In the genomic region with DNA sequence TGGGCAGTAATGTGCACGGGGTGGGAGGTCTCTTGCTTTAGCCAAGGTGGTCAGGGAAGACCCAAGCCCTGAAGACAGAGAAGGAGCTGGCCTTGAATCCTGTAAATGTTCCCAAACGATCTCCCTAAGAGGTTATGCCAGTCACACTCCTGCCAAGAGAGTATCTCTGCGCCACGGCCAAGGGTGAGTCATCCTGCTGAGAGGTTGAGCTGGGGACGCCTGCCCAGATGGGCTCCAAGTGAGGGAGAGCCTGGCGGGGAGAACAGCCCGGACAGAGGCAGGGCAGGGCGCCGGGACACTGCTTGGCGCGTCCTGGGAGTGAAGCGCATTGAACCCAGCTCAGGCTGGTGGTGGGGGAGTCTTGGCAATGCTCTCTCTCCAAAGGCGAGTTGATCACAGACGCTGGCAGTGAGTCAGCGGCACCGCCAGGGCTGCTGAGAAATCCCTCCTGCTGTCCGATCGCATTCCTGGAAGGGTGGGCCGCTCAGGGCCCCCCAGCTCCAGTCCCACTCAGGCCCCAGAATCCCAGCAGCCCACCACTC, we compare ENCODE assay signal across 8 cellular contexts. TPM values are rescaled to one million over a fixed set of nuclear protein-coding genes. Genes with fewer than 3 reads are reported as not detected.
DNase-seq lines count a peak whose midpoint lies in the region; ATAC-seq and TF ChIP-seq lines count a peak whose summit lies in the region.
"Had no signal": no experiment of that assay in that cellular context is flagged by ENCODE, and none has a peak within 500 bp of the region (broad histone marks: within the 10 kb centered on the region; RNA-seq: fewer than 3 reads in every experiment).

No MANE protein-coding gene starts in this region.

- RAD21 ChIA-PET in HCT116 (lab: Charles Lee; ENCODE audit: low non-redundant PET in 1 of 2, low total read pairs in 2 of 2, uncharacterized antibody in 2 of 2, unreplicated experiment in 2 of 2) = interaction anchor here (0.6 to 1.0 kb wide), 4 partner anchors 16 to 150 kb away, joined by 3 to 4 read pairs (median 4); no protein-coding TSS in a partner anchor

- DNase-seq in HCT116 (ENCODE audit: low read depth, low spot score) = peak; percentile 83
- peak; percentile 44 for DNase-seq in omental fat pad (ENCODE audit: low spot score)
- DNase-seq in stimulated activated naive CD4-positive, alpha-beta T cell treated with Interleukin-2 at 50 U/mL for 16 hours (lab: John Stamatoyannopoulos, UW) = no peak

- TF ChIP-seq CTCF in HCT116 (IDR thresholded peaks at IDR 0.05 in 2 of 3, conservative IDR thresholded peaks at IDR 0.05 in 1 of 3; ENCODE audit: borderline replicate concordance in 1 of 3, insufficient read depth in 1 of 3, low read depth in 2 of 3, low read length in 2 of 3) (no peak), gastroesophageal sphincter (IDR thresholded peaks at IDR 0.05) (no peak), omental fat pad (IDR thresholded peaks at IDR 0.05) (no peak)

- TF ChIP-seq POLR2A in HCT116 (IDR thresholded peaks at IDR 0.05; ENCODE audit: borderline replicate concordance, extremely low read depth, insufficient read depth, insufficient read length) (no peak), gastroesophageal sphincter (IDR thresholded peaks at IDR 0.05) (no peak)

- peak overlapping the region; percentile 40 to 51 for H3K4me3 ChIP-seq in HCT116 (replicated peaks in 1 of 2; ENCODE audit: low read depth in 1 of 2, low read length in 2 of 2)
- no peak overlapping the region for H3K4me3 ChIP-seq in gastroesophageal sphincter

- H3K9me2 ChIP-seq in HCT116 (ENCODE audit: insufficient read depth) = no peaks in the 10 kb centered on the region

- H3K79me2 ChIP-seq in HCT116 (ENCODE audit: insufficient read depth, low read length) = no peaks in the 10 kb centered on the region

- intact Hi-C loops in HCT116 (cut with micrococcal nuclease) = loop anchor here (2.0 kb wide), 1 partner anchor 26 kb away; no protein-coding TSS in a partner anchor

- H3K27me3 ChIP-seq in HCT116 (ENCODE audit: insufficient read depth, low read length) (no peaks in the 10 kb centered on the region), gastroesophageal sphincter (no peaks in the 10 kb centered on the region)

- no peak for TF ChIP-seq EP300 in gastroesophageal sphincter (IDR thresholded peaks at IDR 0.05)

- peak overlapping the region; percentile 96 for H3K27ac ChIP-seq in HCT116 (ENCODE audit: low read depth, low read length)
- H3K27ac ChIP-seq in gastroesophageal sphincter = peak overlapping the region in 3 of 4 donors; percentile 76 to 84 (median 78)

- H3K4me1 ChIP-seq in HCT116 (ENCODE audit: control insufficient read depth in 1 of 2, insufficient read depth in 2 of 2, low read length in 2 of 2) (peaks cover 55 to 92% of the 10 kb centered on the region in 2 experiments), gastroesophageal sphincter (peaks cover 0 to 18% (median 10%) of the 10 kb centered on the region in 3 donors)

- H2AFZ ChIP-seq in HCT116 (ENCODE audit: low read depth, low read length, poor library complexity, severe bottlenecking) = peak overlapping the region; percentile 19

- BruUV-seq in HCT116 (replicated peaks; lab: Mats Ljungman, UMichigan) = no TSS peak

- POLR2A ChIA-PET in HCT116 (lab: Charles Lee) = interaction anchor here (0.7 to 2.1 kb wide), 5 partner anchors 10 to 54 kb away, joined by 3 to 14 read pairs (median 7); no protein-coding TSS in a partner anchor

- H4K20me1 ChIP-seq in HCT116 (ENCODE audit: insufficient read depth) = no peaks in the 10 kb centered on the region

- peak overlapping the region; percentile 78 for H3K4me2 ChIP-seq in HCT116 (ENCODE audit: low read length)

- H3K36me3 ChIP-seq in HCT116 (ENCODE audit: control insufficient read depth in 1 of 2, insufficient read depth in 2 of 2, low read length in 2 of 2) (no peaks in the 10 kb centered on the region), gastroesophageal sphincter (no peaks in the 10 kb centered on the region)

- TF ChIP-seq RAD21 in HCT116 (IDR thresholded peaks at IDR 0.05; ENCODE audit: low read depth) = no peak

- CTCF ChIA-PET in HCT116 (lab: Charles Lee) = interaction anchor here (0.7 to 1.7 kb wide), 4 partner anchors 16 to 254 kb away, joined by 3 to 7 read pairs (median 3); no protein-coding TSS in a partner anchor

- WGBS in gastroesophageal sphincter (ENCODE audit: low coverage in 1 of 2), 2 donors = 0 to 5% methylated on average over 3 to 4 of the region's 19 CpGs

- H3K9me3 ChIP-seq in HCT116 (ENCODE audit: control insufficient read depth in 1 of 2, insufficient read depth in 1 of 2, low read depth in 1 of 2, low read length in 2 of 2) (no peaks in the 10 kb centered on the region), gastroesophageal sphincter (no peaks in the 10 kb centered on the region)

- H3K9ac ChIP-seq in HCT116 (ENCODE audit: low read length) = peak overlapping the region; percentile 68

- ATAC-seq in HCT116 (peak; percentile 89), SK-N-SH treated with all-trans-retinoic acid at 6 μM for 48 hours (peak; percentile 99), gastroesophageal sphincter (peak; percentile 99), omental fat pad (ENCODE audit: low FRiP score) (peak; percentile 98), HG03442 (IDR thresholded peaks at IDR 0.05; ENCODE audit: unreplicated experiment) (no peak), HG03342 (IDR thresholded peaks at IDR 0.05; ENCODE audit: unreplicated experiment) (no peak)

TF ChIP-seq in HCT116, 20 proteins besides CTCF, POLR2A, EP300 and RAD21 (continues in another document):
- no peak for TF ChIP-seq EGR1 (IDR thresholded peaks at IDR 0.05; ENCODE audit: low read depth)
- TF ChIP-seq CEBPB (IDR thresholded peaks at IDR 0.05; ENCODE audit: low read depth) = no peak
- peak; percentile 90 for TF ChIP-seq JUND (IDR thresholded peaks at IDR 0.05)
- TF ChIP-seq, protein P1, sequence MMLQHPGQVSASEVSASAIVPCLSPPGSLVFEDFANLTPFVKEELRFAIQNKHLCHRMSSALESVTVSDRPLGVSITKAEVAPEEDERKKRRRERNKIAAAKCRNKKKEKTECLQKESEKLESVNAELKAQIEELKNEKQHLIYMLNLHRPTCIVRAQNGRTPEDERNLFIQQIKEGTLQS (IDR thresholded peaks at IDR 0.05) = no peak
- no peak for TF ChIP-seq SIN3A (IDR thresholded peaks at IDR 0.05; ENCODE audit: low read depth)
- TF ChIP-seq FOSL1 (IDR thresholded peaks at IDR 0.05; ENCODE audit: low read depth) = peak; percentile 94
- TF ChIP-seq CBX3 (IDR thresholded peaks at IDR 0.05; ENCODE audit: low read depth) = peak; percentile 84; the same call in 1 of the 2 replicates

TF ChIP-seq in SK-N-SH treated with all-trans-retinoic acid at 6 μM for 48 hours, 23 proteins besides CTCF, POLR2A, EP300 and RAD21:
- no peak for TF ChIP-seq ZNF70 (CRISPR knock-in tag; IDR thresholded peaks at IDR 0.05)
- TF ChIP-seq SNAI2 (CRISPR knock-in tag; IDR thresholded peaks at IDR 0.05) = no peak
- TF ChIP-seq ZFP3 (CRISPR knock-in tag; IDR thresholded peaks at IDR 0.05) = 0 out of 2 replicates have a peak, but pooled peaks have one; percentile 33
- TF ChIP-seq, protein P2, sequence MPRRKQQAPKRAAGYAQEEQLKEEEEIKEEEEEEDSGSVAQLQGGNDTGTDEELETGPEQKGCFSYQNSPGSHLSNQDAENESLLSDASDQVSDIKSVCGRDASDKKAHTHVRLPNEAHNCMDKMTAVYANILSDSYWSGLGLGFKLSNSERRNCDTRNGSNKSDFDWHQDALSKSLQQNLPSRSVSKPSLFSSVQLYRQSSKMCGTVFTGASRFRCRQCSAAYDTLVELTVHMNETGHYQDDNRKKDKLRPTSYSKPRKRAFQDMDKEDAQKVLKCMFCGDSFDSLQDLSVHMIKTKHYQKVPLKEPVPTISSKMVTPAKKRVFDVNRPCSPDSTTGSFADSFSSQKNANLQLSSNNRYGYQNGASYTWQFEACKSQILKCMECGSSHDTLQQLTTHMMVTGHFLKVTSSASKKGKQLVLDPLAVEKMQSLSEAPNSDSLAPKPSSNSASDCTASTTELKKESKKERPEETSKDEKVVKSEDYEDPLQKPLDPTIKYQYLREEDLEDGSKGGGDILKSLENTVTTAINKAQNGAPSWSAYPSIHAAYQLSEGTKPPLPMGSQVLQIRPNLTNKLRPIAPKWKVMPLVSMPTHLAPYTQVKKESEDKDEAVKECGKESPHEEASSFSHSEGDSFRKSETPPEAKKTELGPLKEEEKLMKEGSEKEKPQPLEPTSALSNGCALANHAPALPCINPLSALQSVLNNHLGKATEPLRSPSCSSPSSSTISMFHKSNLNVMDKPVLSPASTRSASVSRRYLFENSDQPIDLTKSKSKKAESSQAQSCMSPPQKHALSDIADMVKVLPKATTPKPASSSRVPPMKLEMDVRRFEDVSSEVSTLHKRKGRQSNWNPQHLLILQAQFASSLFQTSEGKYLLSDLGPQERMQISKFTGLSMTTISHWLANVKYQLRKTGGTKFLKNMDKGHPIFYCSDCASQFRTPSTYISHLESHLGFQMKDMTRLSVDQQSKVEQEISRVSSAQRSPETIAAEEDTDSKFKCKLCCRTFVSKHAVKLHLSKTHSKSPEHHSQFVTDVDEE (CRISPR knock-in tag; IDR thresholded peaks at IDR 0.05) = no peak
- no peak for TF ChIP-seq OSR1 (CRISPR knock-in tag; IDR thresholded peaks at IDR 0.05)
- TF ChIP-seq GLIS3 (CRISPR knock-in tag; IDR thresholded peaks at IDR 0.05) = 0 out of 2 replicates have a peak, but pooled peaks have one; percentile 35
- no peak for TF ChIP-seq TOX (CRISPR knock-in tag; IDR thresholded peaks at IDR 0.05; ENCODE audit: borderline replicate concordance)
- no peak for TF ChIP-seq BACH2 (CRISPR knock-in tag; IDR thresholded peaks at IDR 0.05; ENCODE audit: borderline replicate concordance)
- no peak for TF ChIP-seq ZC3H10 (CRISPR knock-in tag; IDR thresholded peaks at IDR 0.05)
- TF ChIP-seq ESRRG (CRISPR knock-in tag; IDR thresholded peaks at IDR 0.05) = no peak
- TF ChIP-seq ARNTL (CRISPR knock-in tag; IDR thresholded peaks at IDR 0.05; ENCODE audit: borderline replicate concordance, low read depth) = no peak

RNA-seq across cellular contexts. Expression of a gene that starts 16.4 kb away (rescaled TPM):
- 4.8 TPM for total RNA-seq in HCT116 (2021; ENCODE audit: unreplicated experiment)
- polyA plus RNA-seq in HCT116 (2012) = 7.1 and 8.1 TPM in 2 replicates
- total RNA-seq in gastroesophageal sphincter = 1 to 10 TPM in 2 of 4 donors, under 1 TPM in 1, not detected in 1; 0.93 to 3.9 (median 1.0) TPM
- total RNA-seq in omental fat pad = not detected

RNA-seq across cellular contexts. Expression of a gene that starts 38.1 kb away (rescaled TPM):
- total RNA-seq in HCT116 (2021; ENCODE audit: unreplicated experiment) (not detected), gastroesophageal sphincter (not detected), omental fat pad (not detected)
- 0.31 and 0.35 TPM in 2 replicates for polyA plus RNA-seq in HCT116 (2012)
- total RNA-seq: T-helper 2 cell treated with Interferon-gamma antibody and Interleukin-4, amounts not matched to agents 100 ng/mL and 5 ng/mL, for 36 hours had no signal

RNA-seq across cellular contexts. Expression of a gene that starts 46.5 kb away (rescaled TPM):
- total RNA-seq in HCT116 (2021; ENCODE audit: unreplicated experiment) = 6.8 TPM
- polyA plus RNA-seq in HCT116 (2012) = 1.9 and 3.1 TPM in 2 replicates
- total RNA-seq in gastroesophageal sphincter = 1 to 10 TPM in 1 of 4 donors, not detected in 3; 1.5 TPM
- total RNA-seq in omental fat pad = 1 to 10 TPM in 1 of 4 donors, under 1 TPM in 1, not detected in 2; 0.47 to 1.3 TPM

RNA-seq across cellular contexts. Expression of a gene that starts 50.6 kb away (rescaled TPM):
- total RNA-seq in HCT116 (2021; ENCODE audit: unreplicated experiment) (2,006 TPM), gastroesophageal sphincter (1,000 to 10,000 TPM; 1,261 to 2,300 (median 1,588) TPM), omental fat pad (1,000 to 10,000 TPM; 1,539 to 2,303 (median 1,904) TPM)
- 3,599 and 4,255 TPM in 2 replicates for polyA plus RNA-seq in HCT116 (2012)

RNA-seq across cellular contexts. Expression of a gene that starts 50.9 kb away (rescaled TPM):
- total RNA-seq in HCT116 (2021; ENCODE audit: unreplicated experiment) (19.9 TPM), gastroesophageal sphincter (10 to 100 TPM in 3 of 4 donors, 1 to 10 TPM in 1; 7.2 to 17.9 (median 13.7) TPM), omental fat pad (10 to 100 TPM in 2 of 4 donors, 1 to 10 TPM in 2; 6.0 to 16.2 (median 9.5) TPM)
- polyA plus RNA-seq in HCT116 (2012) = 5.9 and 6.9 TPM in 2 replicates

Comparison
In these comparisons a context has a peak if more than half of its experiments do, and no peak if none do; other contexts are left out.
1. ATAC-seq: peak in HCT116 (single experiment), SK-N-SH treated with all-trans-retinoic acid at 6 μM for 48 hours (single experiment), gastroesophageal sphincter (single experiment) and omental fat pad (single experiment); none in HG03442 (single experiment) and HG03342 (single experiment).
2. H3K4me3 ChIP-seq: peak in HCT116 (2 of 2); none in gastroesophageal sphincter (0 of 2).